24 cellular contexts compared by ENCODE assay signal in the genomic region with DNA sequence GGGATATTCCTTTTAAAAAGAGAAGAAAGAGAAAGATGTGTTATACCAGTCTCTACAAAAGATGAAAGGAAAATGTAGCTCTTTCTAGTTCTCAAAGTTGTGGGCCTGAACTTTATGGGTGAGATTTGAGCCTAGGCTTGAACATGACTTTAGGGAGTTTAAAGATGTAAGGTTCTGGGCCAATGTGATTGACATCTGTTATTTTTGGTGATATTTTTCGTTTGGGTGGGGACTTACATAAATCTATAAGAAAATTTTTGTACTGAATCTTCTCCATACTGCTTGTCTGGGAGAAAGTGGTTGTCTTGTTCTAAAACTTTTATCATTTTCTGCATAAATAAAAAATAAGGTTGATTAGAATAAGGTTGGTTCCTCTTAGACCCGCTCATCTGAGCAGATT. TPM values are rescaled to one million over a fixed set of nuclear protein-coding genes. Genes with fewer than 3 reads are reported as not detected.
A peak's percentile ranks its signal among the peaks of the same experiment; 100 is the strongest.
DNase-seq lines count a peak whose midpoint lies in the region; ATAC-seq and TF ChIP-seq lines count a peak whose summit lies in the region.
"Had no signal": no experiment of that assay in that cellular context is flagged by ENCODE, and none has a peak within 500 bp of the region (broad histone marks: within the 10 kb centered on the region; RNA-seq: fewer than 3 reads in every experiment).

No MANE protein-coding gene starts in this region.

- H3K36me3 ChIP-seq in CD8-positive, alpha-beta T cell (ENCODE audit: insufficient read depth, low read length) = peaks cover 3% of the 10 kb centered on the region
- H3K36me3 ChIP-seq in naive thymus-derived CD4-positive, alpha-beta T cell (ENCODE audit: control insufficient read depth in 2 of 3, insufficient read depth in 3 of 3, low read length in 3 of 3) = peaks cover 0 to 14% (median 0%) of the 10 kb centered on the region in 3 experiments
- H3K36me3 ChIP-seq: uterus had no signal

- peaks cover 79% of the 10 kb centered on the region for H3K4me1 Mint-ChIP-seq in activated CD4-positive, alpha-beta T cell treated with anti-CD3 and anti-CD28 coated beads, Interleukin-2, amount 10 ng/mL, durations not matched to agents 7 days and 5 days
- H3K4me1 Mint-ChIP-seq in CD8-positive, alpha-beta T cell (ENCODE audit: low read depth) = peaks cover 77% of the 10 kb centered on the region
- H3K4me1 Mint-ChIP-seq in activated CD8-positive, alpha-beta T cell treated with anti-CD3 and anti-CD28 coated beads, Interleukin-2, amount 10 ng/mL, durations not matched to agents 7 days and 5 days (ENCODE audit: low read depth) = peaks cover 76% of the 10 kb centered on the region
- peaks cover 42 to 85% (median 78%) of the 10 kb centered on the region in 7 donors for H3K4me1 Mint-ChIP-seq in naive thymus-derived CD4-positive, alpha-beta T cell

- DNase-seq in activated CD4-positive, alpha-beta T cell treated with anti-CD3 and anti-CD28 coated beads, Interleukin-2, amount 10 ng/mL, durations not matched to agents 7 days and 5 days = no peak
- no peak for DNase-seq in activated CD4-positive, alpha-beta T cell treated with anti-CD3 and anti-CD28 coated beads for 48 hours
- no peak for DNase-seq in CD8-positive, alpha-beta T cell
- no peak for DNase-seq in activated CD8-positive, alpha-beta T cell treated with anti-CD3 and anti-CD28 coated beads, Interleukin-2, amount 10 ng/mL, durations not matched to agents 7 days and 5 days
- DNase-seq in naive thymus-derived CD4-positive, alpha-beta T cell = no peak
- DNase-seq in dermis blood vessel endothelial cell (no peak), NCI-H1417 (lab: John Stamatoyannopoulos, UW) (no peak)
- DNase-seq: ACHN; EL; head of caudate nucleus; left colon; mesenchymal stem cell; NCI-H1092; NCI-H2029; NCI-H226; NCI-H82; occipital lobe; right cardiac atrium; SHP77; stimulated activated CD4-positive, alpha-beta T cell treated with anti-CD3 and anti-CD28 coated beads, Interleukin-15, amount 100 ng/mL, for 24 hours; uterus had no signal

- no peak overlapping the region for H3K4me3 ChIP-seq in CD8-positive, alpha-beta T cell (ENCODE audit: low read depth, low read length)
- no peak overlapping the region for H3K4me3 ChIP-seq in naive thymus-derived CD4-positive, alpha-beta T cell (ENCODE audit: low read length)
- H3K4me3 ChIP-seq: BLaER1, uterus had no signal

- H3K27ac Mint-ChIP-seq in activated CD4-positive, alpha-beta T cell treated with anti-CD3 and anti-CD28 coated beads, Interleukin-2, amount 10 ng/mL, durations not matched to agents 7 days and 5 days = peak overlapping the region; percentile 92
- peak overlapping the region; percentile 75 for H3K27ac Mint-ChIP-seq in CD8-positive, alpha-beta T cell
- H3K27ac Mint-ChIP-seq in activated CD8-positive, alpha-beta T cell treated with anti-CD3 and anti-CD28 coated beads, Interleukin-2, amount 10 ng/mL, durations not matched to agents 7 days and 5 days = peak overlapping the region; percentile 40
- peak overlapping the region; percentile 45 to 98 (median 91) for H3K27ac Mint-ChIP-seq in naive thymus-derived CD4-positive, alpha-beta T cell
- H3K27ac Mint-ChIP-seq: dendritic cell treated with granulocyte-macrophage colony-stimulating factor and Interleukin-4, amounts not matched to agents 40 ng/mL and 50 ng/mL, for 4 days had no signal

- intact Hi-C loops in CD8-positive, alpha-beta T cell (cut with DNase I, micrococcal nuclease) = loop anchor here in 1 of 2 experiments (2.0 to 5.0 kb wide), 2 partner anchors 20 to 1970 kb away; no protein-coding TSS in a partner anchor
- intact Hi-C loops in naive thymus-derived CD4-positive, alpha-beta T cell (cut with micrococcal nuclease) = loop anchor here in 1 of 2 donors (2.0 kb wide), 1 partner anchor 92 kb away; no protein-coding TSS in a partner anchor

- CTCF ChIA-PET in activated CD4-positive, alpha-beta T cell treated with anti-CD3 and anti-CD28 coated beads, Interleukin-2, amount 10 ng/mL, durations not matched to agents 7 days and 5 days (lab: Charles Lee) = interaction anchor here (0.6 kb wide), 1 partner anchor 47 kb away, joined by 4 read pairs; no protein-coding TSS in a partner anchor
- CTCF ChIA-PET in CD8-positive, alpha-beta T cell (lab: Charles Lee) = no interaction called here
- CTCF ChIA-PET in activated CD8-positive, alpha-beta T cell treated with anti-CD3 and anti-CD28 coated beads, Interleukin-2, amount 10 ng/mL, durations not matched to agents 7 days and 5 days (lab: Charles Lee) = interaction anchor here (1.0 to 2.0 kb wide), 5 partner anchors 9 to 124 kb away, joined by 3 to 7 read pairs (median 4); no protein-coding TSS in a partner anchor
- CTCF ChIA-PET in naive thymus-derived CD4-positive, alpha-beta T cell (lab: Charles Lee) = no interaction called here

- no peak for TF ChIP-seq CTCF in CD8-positive, alpha-beta T cell (IDR thresholded peaks at IDR 0.05)

- no peaks in the 10 kb centered on the region for H3K9me3 ChIP-seq in CD8-positive, alpha-beta T cell (ENCODE audit: low read length)
- H3K9me3 ChIP-seq in naive thymus-derived CD4-positive, alpha-beta T cell (ENCODE audit: control insufficient read depth in 2 of 3, low read length in 3 of 3) = no peaks in the 10 kb centered on the region
- H3K9me3 ChIP-seq: BLaER1, uterus had no signal

- no peak overlapping the region for H3K27ac ChIP-seq in CD8-positive, alpha-beta T cell (ENCODE audit: low read depth, low read length)
- H3K27ac ChIP-seq in naive thymus-derived CD4-positive, alpha-beta T cell (ENCODE audit: low read depth, low read length) = peak overlapping the region; percentile 75
- H3K27ac ChIP-seq: BLaER1 had no signal

- no peak for ATAC-seq in CD8-positive, alpha-beta T cell
- no peak for ATAC-seq in activated CD8-positive, alpha-beta T cell treated with anti-CD3 and anti-CD28 coated beads, Interleukin-2, amount 10 ng/mL, durations not matched to agents 7 days and 5 days
- no peak for ATAC-seq in naive thymus-derived CD4-positive, alpha-beta T cell
- no peak for ATAC-seq in GM19328 (IDR thresholded peaks at IDR 0.05; ENCODE audit: unreplicated experiment)
- ATAC-seq: left colon, right cardiac atrium had no signal

- peak overlapping the region; percentile 4 for H3K4me3 Mint-ChIP-seq in activated CD4-positive, alpha-beta T cell treated with anti-CD3 and anti-CD28 coated beads, Interleukin-2, amount 10 ng/mL, durations not matched to agents 7 days and 5 days
- H3K4me3 Mint-ChIP-seq in CD8-positive, alpha-beta T cell = no peak overlapping the region
- H3K4me3 Mint-ChIP-seq in activated CD8-positive, alpha-beta T cell treated with anti-CD3 and anti-CD28 coated beads, Interleukin-2, amount 10 ng/mL, durations not matched to agents 7 days and 5 days = no peak overlapping the region
- H3K4me3 Mint-ChIP-seq in naive thymus-derived CD4-positive, alpha-beta T cell = peak overlapping the region in 9 of 10 donors; percentile 11 to 99 (median 30)
- H3K4me3 Mint-ChIP-seq: dendritic cell treated with granulocyte-macrophage colony-stimulating factor and Interleukin-4, amounts not matched to agents 40 ng/mL and 50 ng/mL, for 4 days had no signal

- H3K36me3 Mint-ChIP-seq in activated CD4-positive, alpha-beta T cell treated with anti-CD3 and anti-CD28 coated beads, Interleukin-2, amount 10 ng/mL, durations not matched to agents 7 days and 5 days (ENCODE audit: low read depth) = peaks cover 57% of the 10 kb centered on the region
- H3K36me3 Mint-ChIP-seq in CD8-positive, alpha-beta T cell = peaks cover 54% of the 10 kb centered on the region
- peaks cover 59% of the 10 kb centered on the region for H3K36me3 Mint-ChIP-seq in activated CD8-positive, alpha-beta T cell treated with anti-CD3 and anti-CD28 coated beads, Interleukin-2, amount 10 ng/mL, durations not matched to agents 7 days and 5 days (ENCODE audit: low read depth)
- peaks cover 4 to 57% (median 47%) of the 10 kb centered on the region in 5 donors for H3K36me3 Mint-ChIP-seq in naive thymus-derived CD4-positive, alpha-beta T cell

- no peaks in the 10 kb centered on the region for H3K9me3 Mint-ChIP-seq in activated CD4-positive, alpha-beta T cell treated with anti-CD3 and anti-CD28 coated beads, Interleukin-2, amount 10 ng/mL, durations not matched to agents 7 days and 5 days
- H3K9me3 Mint-ChIP-seq in CD8-positive, alpha-beta T cell = no peaks in the 10 kb centered on the region
- H3K9me3 Mint-ChIP-seq in activated CD8-positive, alpha-beta T cell treated with anti-CD3 and anti-CD28 coated beads, Interleukin-2, amount 10 ng/mL, durations not matched to agents 7 days and 5 days (ENCODE audit: insufficient read depth) = no peaks in the 10 kb centered on the region
- H3K9me3 Mint-ChIP-seq in naive thymus-derived CD4-positive, alpha-beta T cell = peaks cover 0 to 3% (median 0%) of the 10 kb centered on the region in 11 donors
- H3K9me3 Mint-ChIP-seq: dendritic cell treated with granulocyte-macrophage colony-stimulating factor and Interleukin-4, amounts not matched to agents 40 ng/mL and 50 ng/mL, for 4 days had no signal

- POLR2A ChIA-PET in activated CD4-positive, alpha-beta T cell treated with anti-CD3 and anti-CD28 coated beads, Interleukin-2, amount 10 ng/mL, durations not matched to agents 7 days and 5 days (lab: Charles Lee) = no interaction called here
- POLR2A ChIA-PET in CD8-positive, alpha-beta T cell (lab: Charles Lee) = interaction anchor here (0.8 to 1.2 kb wide), 2 partner anchors 9 to 13 kb away, joined by 3 read pairs; no protein-coding TSS in a partner anchor
- POLR2A ChIA-PET in activated CD8-positive, alpha-beta T cell treated with anti-CD3 and anti-CD28 coated beads, Interleukin-2, amount 10 ng/mL, durations not matched to agents 7 days and 5 days (lab: Charles Lee) = no interaction called here
- POLR2A ChIA-PET in naive thymus-derived CD4-positive, alpha-beta T cell (lab: Charles Lee) = interaction anchor here (1.8 kb wide), 1 partner anchor 24 kb away, joined by 11 read pairs; no protein-coding TSS in a partner anchor

- H3K27me3 ChIP-seq in CD8-positive, alpha-beta T cell (ENCODE audit: insufficient read depth, low read length) = no peaks in the 10 kb centered on the region
- H3K27me3 ChIP-seq in naive thymus-derived CD4-positive, alpha-beta T cell (ENCODE audit: control insufficient read depth in 2 of 2, insufficient read depth in 2 of 2, low read length in 2 of 2) = no peaks in the 10 kb centered on the region
- H3K27me3 ChIP-seq: BLaER1, uterus had no signal

- no peaks in the 10 kb centered on the region for H3K27me3 Mint-ChIP-seq in activated CD4-positive, alpha-beta T cell treated with anti-CD3 and anti-CD28 coated beads, Interleukin-2, amount 10 ng/mL, durations not matched to agents 7 days and 5 days
- no peaks in the 10 kb centered on the region for H3K27me3 Mint-ChIP-seq in CD8-positive, alpha-beta T cell (ENCODE audit: low read depth)
- no peaks in the 10 kb centered on the region for H3K27me3 Mint-ChIP-seq in activated CD8-positive, alpha-beta T cell treated with anti-CD3 and anti-CD28 coated beads, Interleukin-2, amount 10 ng/mL, durations not matched to agents 7 days and 5 days (ENCODE audit: low read depth)
- no peaks in the 10 kb centered on the region for H3K27me3 Mint-ChIP-seq in naive thymus-derived CD4-positive, alpha-beta T cell
- H3K27me3 Mint-ChIP-seq: dendritic cell treated with granulocyte-macrophage colony-stimulating factor and Interleukin-4, amounts not matched to agents 40 ng/mL and 50 ng/mL, for 4 days had no signal

- peaks cover 54% of the 10 kb centered on the region for H3K4me1 ChIP-seq in CD8-positive, alpha-beta T cell (ENCODE audit: insufficient read depth, low read length)
- H3K4me1 ChIP-seq in naive thymus-derived CD4-positive, alpha-beta T cell (ENCODE audit: control insufficient read depth in 2 of 2, insufficient read depth in 2 of 2, low read length in 2 of 2) = peaks cover 7 to 49% of the 10 kb centered on the region in 2 donors

RNA-seq across cellular contexts. Expression of a gene that starts 4.8 kb away (rescaled TPM):
- total RNA-seq in activated CD4-positive, alpha-beta T cell treated with anti-CD3 and anti-CD28 coated beads, Interleukin-2, amount 10 ng/mL, durations not matched to agents 7 days and 5 days = 10 to 100 TPM; 72.8 to 74.6 TPM
- 10 to 100 TPM; 62.6 to 70.8 TPM for total RNA-seq in CD8-positive, alpha-beta T cell
- 10 to 100 TPM; 74.1 to 76.9 TPM for total RNA-seq in activated CD8-positive, alpha-beta T cell treated with anti-CD3 and anti-CD28 coated beads, Interleukin-2, amount 10 ng/mL, durations not matched to agents 7 days and 5 days
- 100 to 1,000 TPM in 4 of 5 experiments, 10 to 100 TPM in 1; 94.1 to 186 (median 154) TPM for total RNA-seq in naive thymus-derived CD4-positive, alpha-beta T cell
- 1 to 10 TPM; 4.1 to 4.9 TPM for polyA plus RNA-seq in naive thymus-derived CD4-positive, alpha-beta T cell
- total RNA-seq in dermis blood vessel endothelial cell = 5.4 and 6.8 TPM in 2 replicates

Comparison
In these comparisons a context has a peak if more than half of its experiments do, and no peak if none do; other contexts are left out.
1. H3K27ac Mint-ChIP-seq: peak in every context shown above with its lines; median percentile 92 in activated CD4-positive, alpha-beta T cell treated with anti-CD3 and anti-CD28 coated beads, Interleukin-2, amount 10 ng/mL, durations not matched to agents 7 days and 5 days; 91 in naive thymus-derived CD4-positive, alpha-beta T cell; 75 in CD8-positive, alpha-beta T cell; 40 in activated CD8-positive, alpha-beta T cell treated with anti-CD3 and anti-CD28 coated beads, Interleukin-2, amount 10 ng/mL, durations not matched to agents 7 days and 5 days.
2. H3K4me3 Mint-ChIP-seq: peak in activated CD4-positive, alpha-beta T cell treated with anti-CD3 and anti-CD28 coated beads, Interleukin-2, amount 10 ng/mL, durations not matched to agents 7 days and 5 days (single experiment) and naive thymus-derived CD4-positive, alpha-beta T cell (9 of 10); none in CD8-positive, alpha-beta T cell (single experiment) and activated CD8-positive, alpha-beta T cell treated with anti-CD3 and anti-CD28 coated beads, Interleukin-2, amount 10 ng/mL, durations not matched to agents 7 days and 5 days (single experiment).
3. CTCF ChIA-PET loops: an anchor here in activated CD4-positive, alpha-beta T cell treated with anti-CD3 and anti-CD28 coated beads, Interleukin-2, amount 10 ng/mL, durations not matched to agents 7 days and 5 days (0.6 kb wide) and activated CD8-positive, alpha-beta T cell treated with anti-CD3 and anti-CD28 coated beads, Interleukin-2, amount 10 ng/mL, durations not matched to agents 7 days and 5 days (1.0 to 2.0 kb wide); none called in CD8-positive, alpha-beta T cell and naive thymus-derived CD4-positive, alpha-beta T cell.
4. POLR2A ChIA-PET loops: an anchor here in CD8-positive, alpha-beta T cell (0.8 to 1.2 kb wide) and naive thymus-derived CD4-positive, alpha-beta T cell (1.8 kb wide); none called in activated CD4-positive, alpha-beta T cell treated with anti-CD3 and anti-CD28 coated beads, Interleukin-2, amount 10 ng/mL, durations not matched to agents 7 days and 5 days and activated CD8-positive, alpha-beta T cell treated with anti-CD3 and anti-CD28 coated beads, Interleukin-2, amount 10 ng/mL, durations not matched to agents 7 days and 5 days.